In genomic region chr9:36985061-36985768, GRCh38 we compare ENCODE assay signal across 15 cellular contexts. TPM values are rescaled to one million over a fixed set of nuclear protein-coding genes. Genes with fewer than 3 reads are reported as not detected.
DNase-seq lines count a peak whose midpoint lies in the region; ATAC-seq, FAIRE-seq and TF ChIP-seq lines count a peak whose summit lies in the region.
"Had no signal": no experiment of that assay in that cellular context is flagged by ENCODE, and none has a peak within 500 bp of the region (broad histone marks: within the 10 kb centered on the region; RNA-seq: fewer than 3 reads in every experiment).

No MANE protein-coding gene starts in this region.

- H3K4me3 ChIP-seq in iPS-18a (ENCODE audit: low read length) (peak overlapping the region; percentile 25), pancreas (no peak overlapping the region)

- H3K36me3 ChIP-seq in iPS-18a (ENCODE audit: control insufficient read depth, low read depth, low read length) = no peaks in the 10 kb centered on the region
- H3K36me3 ChIP-seq in pancreas = no peaks in the 10 kb centered on the region
- H3K36me3 ChIP-seq: cardiac muscle cell had no signal

- H3K36me3 Mint-ChIP-seq in activated naive CD4-positive, alpha-beta T cell treated with anti-CD3 and anti-CD28 coated beads, Interleukin-2, amount 10 ng/mL, durations not matched to agents 7 days and 5 days = no peaks in the 10 kb centered on the region
- H3K36me3 Mint-ChIP-seq in T-helper 17 cell (ENCODE audit: low read depth) = peaks cover 4% of the 10 kb centered on the region

- CTCF ChIA-PET in activated naive CD4-positive, alpha-beta T cell treated with anti-CD3 and anti-CD28 coated beads, Interleukin-2, amount 10 ng/mL, durations not matched to agents 7 days and 5 days (lab: Charles Lee) = interaction anchor here (11.8 kb wide), 1 partner anchor 112 kb away, joined by 175 read pairs; no protein-coding TSS in a partner anchor

- intact Hi-C loops in pancreas (cut with DNase I) = loop anchor here in 1 of 3 donors (10.0 kb wide), 1 partner anchor 110 kb away; no protein-coding TSS in a partner anchor

- H3K27ac ChIP-seq in iPS-18a (ENCODE audit: low read length) (no peak overlapping the region), pancreas (no peak overlapping the region)
- H3K27ac ChIP-seq: cardiac muscle cell had no signal

- H3K27me3 ChIP-seq in iPS-18a (ENCODE audit: control insufficient read depth, insufficient read depth, low read length) (peaks cover 86% of the 10 kb centered on the region), pancreas (peaks cover 0 to 5% (median 0%) of the 10 kb centered on the region in 4 donors)

- H3K4me3 Mint-ChIP-seq in activated naive CD4-positive, alpha-beta T cell treated with anti-CD3 and anti-CD28 coated beads, Interleukin-2, amount 10 ng/mL, durations not matched to agents 7 days and 5 days = peak overlapping the region; percentile 37
- H3K4me3 Mint-ChIP-seq in T-helper 17 cell = peak overlapping the region; percentile 52
- H3K4me3 Mint-ChIP-seq in stimulated activated naive CD8-positive, alpha-beta T cell treated with anti-CD3 and anti-CD28 coated beads, Interleukin-15, amount 100 ng/mL, for 72 hours = peak overlapping the region; percentile 52 to 58
- H3K4me3 Mint-ChIP-seq: HFFc6 had no signal

- no peak overlapping the region for H3K27ac Mint-ChIP-seq in activated naive CD4-positive, alpha-beta T cell treated with anti-CD3 and anti-CD28 coated beads, Interleukin-2, amount 10 ng/mL, durations not matched to agents 7 days and 5 days
- H3K27ac Mint-ChIP-seq in T-helper 17 cell = peak overlapping the region; percentile 14
- no peak overlapping the region for H3K27ac Mint-ChIP-seq in stimulated activated naive CD8-positive, alpha-beta T cell treated with anti-CD3 and anti-CD28 coated beads, Interleukin-15, amount 100 ng/mL, for 72 hours
- H3K27ac Mint-ChIP-seq: HFFc6 had no signal

- H3K27me3 Mint-ChIP-seq in activated naive CD4-positive, alpha-beta T cell treated with anti-CD3 and anti-CD28 coated beads, Interleukin-2, amount 10 ng/mL, durations not matched to agents 7 days and 5 days = peaks cover 90% of the 10 kb centered on the region
- peaks cover 80% of the 10 kb centered on the region for H3K27me3 Mint-ChIP-seq in T-helper 17 cell
- peaks cover 95% of the 10 kb centered on the region for H3K27me3 Mint-ChIP-seq in stimulated activated naive CD8-positive, alpha-beta T cell treated with anti-CD3 and anti-CD28 coated beads, Interleukin-15, amount 100 ng/mL, for 72 hours

- H3K9me3 ChIP-seq in T-helper 17 cell (ENCODE audit: control insufficient read depth, low read length, poor library complexity, severe bottlenecking) (no peaks in the 10 kb centered on the region), iPS-18a (ENCODE audit: control insufficient read depth, low read depth, low read length) (no peaks in the 10 kb centered on the region), pancreas (no peaks in the 10 kb centered on the region)

- H3K4me1 Mint-ChIP-seq in activated naive CD4-positive, alpha-beta T cell treated with anti-CD3 and anti-CD28 coated beads, Interleukin-2, amount 10 ng/mL, durations not matched to agents 7 days and 5 days = peaks cover 12% of the 10 kb centered on the region
- H3K4me1 Mint-ChIP-seq in T-helper 17 cell = peaks cover 10% of the 10 kb centered on the region
- H3K4me1 Mint-ChIP-seq in stimulated activated naive CD8-positive, alpha-beta T cell treated with anti-CD3 and anti-CD28 coated beads, Interleukin-15, amount 100 ng/mL, for 72 hours = peaks cover 20% of the 10 kb centered on the region

- no peak for TF ChIP-seq CTCF in pancreas (IDR thresholded peaks at IDR 0.05)

- ATAC-seq in T-helper 17 cell = no peak
- ATAC-seq in stimulated activated naive CD8-positive, alpha-beta T cell treated with anti-CD3 and anti-CD28 coated beads, Interleukin-15, amount 100 ng/mL, for 72 hours = no peak
- no peak for ATAC-seq in pancreas
- ATAC-seq in GM18873 (IDR thresholded peaks at IDR 0.05; ENCODE audit: low FRiP score, unreplicated experiment) = no peak
- ATAC-seq in activated CD4-positive, CD25-positive, alpha-beta regulatory T cell treated with anti-CD3 and anti-CD28 coated beads, Interleukin-2, amount 50 U/mL, for 24 hours = no peak

- no peak for FAIRE-seq in pancreas (lab: Jason Lieb, UNC)
- FAIRE-seq: D721Med had no signal

- DNase-seq in activated naive CD4-positive, alpha-beta T cell treated with anti-CD3 and anti-CD28 coated beads, Interleukin-2, amount 10 ng/mL, durations not matched to agents 7 days and 5 days = no peak
- no peak for DNase-seq in activated naive CD4-positive, alpha-beta T cell treated with anti-CD3 and anti-CD28 coated beads, Interleukin-2, amount 50 U/mL, for 16 hours
- DNase-seq in T-helper 17 cell (no peak), pancreas (no peak)
- no peak for DNase-seq in stimulated activated naive CD8-positive, alpha-beta T cell treated with anti-CD3 and anti-CD28 coated beads, Interleukin-15, amount 100 ng/mL, for 72 hours
- DNase-seq: activated CD4-positive, alpha-beta T cell treated with anti-CD3 and anti-CD28 coated beads for 48 hours; effector CD4-positive, alpha-beta T cell; HFFc6; KBM-7; NCI-H1092 treated with DMSO at 0.1 percent for 48 hours had no signal

- peaks cover 4% of the 10 kb centered on the region for H3K9me3 Mint-ChIP-seq in activated naive CD4-positive, alpha-beta T cell treated with anti-CD3 and anti-CD28 coated beads, Interleukin-2, amount 10 ng/mL, durations not matched to agents 7 days and 5 days
- H3K9me3 Mint-ChIP-seq in stimulated activated naive CD8-positive, alpha-beta T cell treated with anti-CD3 and anti-CD28 coated beads, Interleukin-15, amount 100 ng/mL, for 72 hours = peaks cover 0 to 3% of the 10 kb centered on the region in 2 donors

- WGBS in pancreas, 2 donors = 42 to 44% methylated on average over 15 of the region's 15 CpGs

- H3K4me1 ChIP-seq in iPS-18a (ENCODE audit: control insufficient read depth, low read depth, low read length) = peaks cover 12% of the 10 kb centered on the region
- no peaks in the 10 kb centered on the region for H3K4me1 ChIP-seq in pancreas

- H3K9ac ChIP-seq in iPS-18a (ENCODE audit: low read length) = no peak overlapping the region

RNA-seq across cellular contexts. Expression of gene PAX5, which starts 48.9 kb away (rescaled TPM):
- 10 to 100 TPM in 1 of 2 donors, not detected in 1; 10.1 TPM for total RNA-seq in T-helper 17 cell
- total RNA-seq in pancreas = under 1 TPM in 5 of 6 donors, not detected in 1; 0.03 to 0.35 (median 0.32) TPM
- polyA plus RNA-seq in pancreas = under 1 TPM; under 0.01 to 0.04 TPM
- total RNA-seq: cardiac muscle cell, HFFc6 had no signal
- polyA plus RNA-seq: cardiac muscle cell had no signal
